Comparison of ENCODE assay signal across 22 cellular contexts in genomic region chr7:44764665-44765578, GRCh38. TPM values are rescaled to one million over a fixed set of nuclear protein-coding genes. Genes with fewer than 3 reads are reported as not detected.
A peak's percentile ranks its signal among the peaks of the same experiment; 100 is the strongest.
DNase-seq lines count a peak whose midpoint lies in the region; ATAC-seq and TF ChIP-seq lines count a peak whose summit lies in the region.
"Had no signal": no experiment of that assay in that cellular context is flagged by ENCODE, and none has a peak within 500 bp of the region (broad histone marks: within the 10 kb centered on the region; RNA-seq: fewer than 3 reads in every experiment).

No MANE protein-coding gene starts in this region.

- TF ChIP-seq CTCF in SK-N-SH (IDR thresholded peaks at IDR 0.05) = peak; percentile 24; the same call in 1 of the 2 replicates
- no peak for TF ChIP-seq CTCF in RWPE1 (conservative IDR thresholded peaks at IDR 0.05; ENCODE audit: low read depth)
- TF ChIP-seq CTCF in glutamatergic neuron (IDR thresholded peaks at IDR 0.05; ENCODE audit: partially characterized antibody, unreplicated experiment) = no peak
- no peak for TF ChIP-seq CTCF in hepatocyte (IDR thresholded peaks at IDR 0.05; ENCODE audit: poor library complexity)

- TF ChIP-seq EP300 in SK-N-SH (IDR thresholded peaks at IDR 0.05; ENCODE audit: borderline replicate concordance in 1 of 2, low read depth in 1 of 2, low read length in 1 of 2) = no peak

- peaks cover 41% of the 10 kb centered on the region for H3K4me1 Mint-ChIP-seq in glutamatergic neuron (ENCODE audit: low read depth, unreplicated experiment)

- DNase-seq in SK-N-SH (peak; percentile 49), RWPE1 (ENCODE audit: low spot score) (no peak), glutamatergic neuron (no peak), superior temporal gyrus (ENCODE audit: extremely low spot score) (peak; percentile 35), hepatocyte (ENCODE audit: low spot score) (no peak), KBM-7 (no peak)
- DNase-seq in activated CD4-positive, alpha-beta T cell treated with anti-CD3 and anti-CD28 coated beads for 4 hours = no peak
- DNase-seq: activated CD4-positive, alpha-beta T cell treated with anti-CD3 and anti-CD28 coated beads for 1 hour; activated effector memory CD4-positive, alpha-beta T cell treated with Interleukin-2 at 50 U/mL for 16 hours; DMS79 treated with DMSO at 0.1 percent for 48 hours; effector memory CD4-positive, alpha-beta T cell; NCI-H1436; NCI-H526 treated with DMSO at 0.1 percent for 48 hours; OCI-M1; stimulated activated CD4-positive, alpha-beta T cell treated with anti-CD3 and anti-CD28 coated beads, Interleukin-12 subunit alpha, Interleukin-12 subunit beta, amount 100 ng/mL, for 4 hours; T-helper 9 cell; tibial artery had no signal

- H3K9me2 ChIP-seq in SK-N-SH (no peaks in the 10 kb centered on the region), hepatocyte (replicated peaks; ENCODE audit: insufficient read depth) (no peaks in the 10 kb centered on the region)

- H2AFZ ChIP-seq in SK-N-SH (ENCODE audit: low read depth) (no peak overlapping the region), hepatocyte (no peak overlapping the region)

- CTCF ChIA-PET in SK-N-SH (lab: Yijun Ruan, JAX) = interaction anchor here (1.1 kb wide), 1 partner anchor 130 kb away, joined by 3 read pairs; no protein-coding TSS in a partner anchor
- CTCF ChIA-PET in RWPE1 (lab: Yijun Ruan, JAX) = no interaction called here

- no peaks in the 10 kb centered on the region for H4K20me1 ChIP-seq in SK-N-SH (ENCODE audit: insufficient read depth)
- no peaks in the 10 kb centered on the region for H4K20me1 ChIP-seq in hepatocyte (ENCODE audit: insufficient read depth, poor library complexity, severe bottlenecking)

- no peak overlapping the region for H3K27ac ChIP-seq in SK-N-SH (ENCODE audit: low read depth in 2 of 2, low read length in 1 of 2)
- peak overlapping the region; percentile 7 for H3K27ac ChIP-seq in RWPE1
- H3K27ac ChIP-seq in hepatocyte = no peak overlapping the region
- H3K27ac ChIP-seq: SK-N-MC, tibial artery had no signal

- no peak overlapping the region for H3K4me3 Mint-ChIP-seq in glutamatergic neuron (ENCODE audit: unreplicated experiment)
- H3K4me3 Mint-ChIP-seq: CD14-positive monocyte; natural killer cell treated with Interleukin-12 subunit alpha and Interleukin-12 subunit beta and Interleukin-15 and Interleukin-18, amount 100 ng/mL, for 72 hours had no signal

- peaks cover 4% of the 10 kb centered on the region for H3K36me3 Mint-ChIP-seq in glutamatergic neuron (ENCODE audit: unreplicated experiment)

- WGBS in SK-N-SH (ENCODE audit: low lambda C conversion rate) = 93% methylated on average over 6 of the region's 22 CpGs
- 90% methylated on average over 15 of the region's 22 CpGs for WGBS in hepatocyte (ENCODE audit: low lambda C conversion rate, missing lambda C conversion rate)

- ATAC-seq in SK-N-SH treated with all-trans-retinoic acid at 6 μM for 48 hours = no peak

- H3K9me3 ChIP-seq in SK-N-SH (no peaks in the 10 kb centered on the region), hepatocyte (ENCODE audit: low read depth) (no peaks in the 10 kb centered on the region)
- H3K9me3 ChIP-seq: tibial artery had no signal

- POLR2A ChIA-PET in SK-N-SH (lab: Yijun Ruan, JAX) (interaction anchor here (0.6 kb wide), 1 partner anchor 82 kb away, joined by 3 read pairs; no protein-coding TSS in a partner anchor), RWPE1 (lab: Yijun Ruan, JAX; ENCODE audit: low non-redundant PET) (interaction anchor here (0.6 kb wide), 1 partner anchor 27 kb away, joined by 3 read pairs; no protein-coding TSS in a partner anchor)

- H3K27me3 ChIP-seq in SK-N-SH (ENCODE audit: insufficient read depth) (no peaks in the 10 kb centered on the region), hepatocyte (no peaks in the 10 kb centered on the region)
- H3K27me3 ChIP-seq: tibial artery had no signal

- no peak overlapping the region for H3K9ac ChIP-seq in SK-N-SH

- in situ Hi-C loops in KBM-7 (cut with MboI; ENCODE audit: low pct_unique_long_range_greater_than_20kb, low sequenced_read_pairs) = no loop called here

- peak overlapping the region; percentile 79 for H3K27ac Mint-ChIP-seq in glutamatergic neuron (ENCODE audit: unreplicated experiment)
- H3K27ac Mint-ChIP-seq: natural killer cell treated with Interleukin-12 subunit alpha and Interleukin-12 subunit beta and Interleukin-15 and Interleukin-18, amount 100 ng/mL, for 72 hours; progenitor cell of endocrine pancreas had no signal

- H3K27me3 Mint-ChIP-seq in glutamatergic neuron (ENCODE audit: unreplicated experiment) = peaks cover 21% of the 10 kb centered on the region
- H3K27me3 Mint-ChIP-seq: natural killer cell treated with Interleukin-12 subunit alpha and Interleukin-12 subunit beta and Interleukin-15 and Interleukin-18, amount 100 ng/mL, for 72 hours; progenitor cell of endocrine pancreas had no signal

- no peak overlapping the region for H3K4me2 ChIP-seq in SK-N-SH
- H3K4me2 ChIP-seq in hepatocyte = no peak overlapping the region

- peak; percentile 22 for TF ChIP-seq RAD21 in SK-N-SH (IDR thresholded peaks at IDR 0.05; ENCODE audit: low read length)

- H3K36me3 ChIP-seq in SK-N-SH (replicated peaks in 1 of 2; ENCODE audit: control insufficient read depth in 1 of 2, insufficient read depth in 2 of 2, low read length in 1 of 2) (peaks cover 39 to 76% of the 10 kb centered on the region in 2 experiments), hepatocyte (replicated peaks; ENCODE audit: insufficient read depth, low read depth) (no peaks in the 10 kb centered on the region)

- H3K4me1 ChIP-seq in SK-N-SH (ENCODE audit: control insufficient read depth in 1 of 2, insufficient read depth in 2 of 2, low read depth in 1 of 2, low read length in 1 of 2) (peaks cover 6 to 37% of the 10 kb centered on the region in 2 experiments; a peak in 2 of 4 replicates), hepatocyte (ENCODE audit: insufficient read depth) (peaks cover 24% of the 10 kb centered on the region)

- peaks cover 4% of the 10 kb centered on the region for H3F3A ChIP-seq in SK-N-SH (replicated peaks; ENCODE audit: insufficient read depth)

- H3K4me3 ChIP-seq in SK-N-SH (ENCODE audit: low read depth in 2 of 2, low read length in 1 of 2) (no peak overlapping the region), hepatocyte (no peak overlapping the region)
- H3K4me3 ChIP-seq: SK-N-MC, tibial artery had no signal

- H3K79me2 ChIP-seq in SK-N-SH (ENCODE audit: insufficient read depth) (no peaks in the 10 kb centered on the region), hepatocyte (no peaks in the 10 kb centered on the region)

- peaks cover 30% of the 10 kb centered on the region for H3K9me3 Mint-ChIP-seq in glutamatergic neuron (ENCODE audit: unreplicated experiment)
- H3K9me3 Mint-ChIP-seq: CD14-positive monocyte; natural killer cell treated with Interleukin-12 subunit alpha and Interleukin-12 subunit beta and Interleukin-15 and Interleukin-18, amount 100 ng/mL, for 72 hours had no signal

TF ChIP-seq in SK-N-SH, 30 proteins besides CTCF, POLR2A, EP300 and RAD21:
- TF ChIP-seq FOXM1 (IDR thresholded peaks at IDR 0.05; ENCODE audit: low read depth) (no peak), SMC3 (IDR thresholded peaks at IDR 0.05; ENCODE audit: low read depth, low read length) (0 out of 2 replicates have a peak, but pooled peaks have one; percentile 5)

TF ChIP-seq in SK-N-SH treated with all-trans-retinoic acid at 6 μM for 48 hours, 23 proteins besides CTCF, POLR2A, EP300 and RAD21 (continues in another document):
- no peak for TF ChIP-seq ISL1 (CRISPR knock-in tag; IDR thresholded peaks at IDR 0.05)
- TF ChIP-seq CREB5 (CRISPR knock-in tag; IDR thresholded peaks at IDR 0.05; ENCODE audit: low read depth) = no peak
- TF ChIP-seq TOX (CRISPR knock-in tag; IDR thresholded peaks at IDR 0.05; ENCODE audit: borderline replicate concordance) = no peak
- no peak for TF ChIP-seq PPARA (CRISPR knock-in tag; IDR thresholded peaks at IDR 0.05; ENCODE audit: borderline replicate concordance)
- no peak for TF ChIP-seq ZFP30 (CRISPR knock-in tag; IDR thresholded peaks at IDR 0.05)
- no peak for TF ChIP-seq ZNF565 (CRISPR knock-in tag; conservative IDR thresholded peaks at IDR 0.05; ENCODE audit: low read depth)
- TF ChIP-seq RARB (CRISPR knock-in tag; IDR thresholded peaks at IDR 0.05) = no peak
- TF ChIP-seq ARNTL (CRISPR knock-in tag; IDR thresholded peaks at IDR 0.05; ENCODE audit: borderline replicate concordance, low read depth) = no peak

RNA-seq across cellular contexts. Expression of gene ZMIZ2, which starts 16.3 kb away (rescaled TPM):
- polyA plus RNA-seq in SK-N-SH (2012; rRNA removed) = 17.8 and 18.1 TPM in 2 replicates
- polyA plus RNA-seq in SK-N-SH (2012; cell fraction: cytosol; rRNA removed) = 4.0 and 7.0 TPM in 2 replicates
- polyA plus RNA-seq in SK-N-SH (2012; cell fraction: nucleus; rRNA removed) = 116 and 138 TPM in 2 replicates
- total RNA-seq in glutamatergic neuron (ENCODE audit: unreplicated experiment) = 291 TPM
- total RNA-seq in hepatocyte = 6.2 and 10.5 TPM in 2 replicates
- 37.0 and 39.6 TPM in 2 replicates for polyA plus RNA-seq in hepatocyte

RNA-seq across cellular contexts. Expression of gene PPIA, which starts 31.6 kb away (rescaled TPM):
- polyA plus RNA-seq in SK-N-SH (2012; rRNA removed) (6,239 and 6,267 TPM in 2 replicates), hepatocyte (2,123 and 2,231 TPM in 2 replicates)
- polyA plus RNA-seq in SK-N-SH (2012; cell fraction: cytosol; rRNA removed) = 7,289 and 8,124 TPM in 2 replicates
- 2,405 and 2,816 TPM in 2 replicates for polyA plus RNA-seq in SK-N-SH (2012; cell fraction: nucleus; rRNA removed)
- total RNA-seq in glutamatergic neuron (ENCODE audit: unreplicated experiment) (1,460 TPM), hepatocyte (2,189 and 2,465 TPM in 2 replicates)

Comparison
In these comparisons a context has a peak if more than half of its experiments do, and no peak if none do; other contexts are left out.
1. DNase-seq: peak in SK-N-SH (single experiment) and superior temporal gyrus (single experiment); none in RWPE1 (single experiment), glutamatergic neuron (single experiment), hepatocyte (single experiment), KBM-7 (single experiment) and activated CD4-positive, alpha-beta T cell treated with anti-CD3 and anti-CD28 coated beads for 4 hours (0 of 2).
2. RNA of gene ZMIZ2, which starts 16.3 kb away (total RNA-seq): 291 TPM in glutamatergic neuron (single experiment); 6.2 to 10.5 TPM in hepatocyte; every median in the first group is over 10 times any median in the second.